Comparison of ENCODE assay signal across 8 cellular contexts in genomic region chr11:71086687-71087258, GRCh38.
DNase-seq lines count a peak whose midpoint lies in the region; ATAC-seq and TF ChIP-seq lines count a peak whose summit lies in the region.

No MANE protein-coding gene starts in this region.

- H3K27ac ChIP-seq in C4-2B (no peak overlapping the region), OCI-LY1 (ENCODE audit: low read depth, low read length, poor library complexity, severe bottlenecking) (no peak overlapping the region)

- no peak overlapping the region for H2AFZ ChIP-seq in OCI-LY1 (ENCODE audit: low read length)

- H3K4me1 Mint-ChIP-seq in HFFc6 (ENCODE audit: low read depth): no peaks in the 10 kb centered on the region
- no peaks in the 10 kb centered on the region for H3K4me1 Mint-ChIP-seq in type B pancreatic cell (ENCODE audit: unreplicated experiment)

- no peaks in the 10 kb centered on the region for H3K9me2 ChIP-seq in OCI-LY1 (ENCODE audit: low read depth, low read length)

- H3K27ac Mint-ChIP-seq in HFFc6: no peak overlapping the region
- no peak overlapping the region for H3K27ac Mint-ChIP-seq in type B pancreatic cell

- no peaks in the 10 kb centered on the region; the same call in 1 of the 2 replicates for H3K9me3 Mint-ChIP-seq in HFFc6
- no peaks in the 10 kb centered on the region for H3K9me3 Mint-ChIP-seq in type B pancreatic cell

- 0 out of 2 replicates have a peak, but pooled peaks cover 4% of the 10 kb centered on the region for H3K36me3 Mint-ChIP-seq in HFFc6 (ENCODE audit: low read depth)
- no peaks in the 10 kb centered on the region for H3K36me3 Mint-ChIP-seq in type B pancreatic cell

- H3K4me3 ChIP-seq in OCI-LY1 (ENCODE audit: low read depth, low read length, poor library complexity, severe bottlenecking) (no peak overlapping the region), fibroblast of villous mesenchyme (ENCODE audit: low read depth, low read length) (no peak overlapping the region)

- H3K9ac ChIP-seq in OCI-LY1 (ENCODE audit: low read length): no peak overlapping the region

- H3K4me3 Mint-ChIP-seq in HFFc6: no peak overlapping the region
- no peak overlapping the region for H3K4me3 Mint-ChIP-seq in type B pancreatic cell

- no peaks in the 10 kb centered on the region for H3K9me3 ChIP-seq in OCI-LY1 (ENCODE audit: low read length)

- no peaks in the 10 kb centered on the region for H3K4me1 ChIP-seq in OCI-LY1 (ENCODE audit: insufficient read depth, low read length, severe bottlenecking)

- no peaks in the 10 kb centered on the region for H3K79me2 ChIP-seq in OCI-LY1 (ENCODE audit: insufficient read depth, low read length)

- no peak overlapping the region for H3K4me2 ChIP-seq in OCI-LY1 (ENCODE audit: low read length)

- no peak for ATAC-seq in HG03159 (IDR thresholded peaks at IDR 0.05; ENCODE audit: unreplicated experiment)
- no peak for ATAC-seq in GM21825 (IDR thresholded peaks at IDR 0.05; ENCODE audit: unreplicated experiment)
- ATAC-seq in GM19452 (IDR thresholded peaks at IDR 0.05; ENCODE audit: unreplicated experiment): no peak

- H3F3A ChIP-seq in OCI-LY1 (ENCODE audit: insufficient read depth, low read length): no peaks in the 10 kb centered on the region

- H3K27me3 Mint-ChIP-seq in HFFc6 (ENCODE audit: insufficient read depth) (no peaks in the 10 kb centered on the region; the same call in 1 of the 2 replicates), type B pancreatic cell (no peaks in the 10 kb centered on the region)

- DNase-seq in HFFc6: no peak
- peak; percentile 20 for DNase-seq in fibroblast of villous mesenchyme (ENCODE audit: low read depth)
- no peak for DNase-seq in type B pancreatic cell (ENCODE audit: extremely low spot score, unreplicated experiment)

- peak; percentile 67 for TF ChIP-seq CTCF in C4-2B (conservative IDR thresholded peaks at IDR 0.05)
- peak; percentile 72 for TF ChIP-seq CTCF in HFFc6 (IDR thresholded peaks at IDR 0.05)
- TF ChIP-seq CTCF in OCI-LY1 (IDR thresholded peaks at IDR 0.05; ENCODE audit: low read length): peak; percentile 49
- TF ChIP-seq CTCF in fibroblast of villous mesenchyme (IDR thresholded peaks at IDR 0.05; ENCODE audit: insufficient read depth, low read depth, low read length): peak; percentile 52
- TF ChIP-seq CTCF in type B pancreatic cell (conservative IDR thresholded peaks at IDR 0.05): peak; percentile 79

- H3K27me3 ChIP-seq in OCI-LY1 (ENCODE audit: insufficient read depth, low read length): no peaks in the 10 kb centered on the region

- no peaks in the 10 kb centered on the region for H3K36me3 ChIP-seq in OCI-LY1 (ENCODE audit: insufficient read depth, low read length)

- H4K20me1 ChIP-seq in OCI-LY1 (ENCODE audit: insufficient read depth, low read length): no peaks in the 10 kb centered on the region
